Comparison of ENCODE assay signal across 1 cellular context in the genomic region with DNA sequence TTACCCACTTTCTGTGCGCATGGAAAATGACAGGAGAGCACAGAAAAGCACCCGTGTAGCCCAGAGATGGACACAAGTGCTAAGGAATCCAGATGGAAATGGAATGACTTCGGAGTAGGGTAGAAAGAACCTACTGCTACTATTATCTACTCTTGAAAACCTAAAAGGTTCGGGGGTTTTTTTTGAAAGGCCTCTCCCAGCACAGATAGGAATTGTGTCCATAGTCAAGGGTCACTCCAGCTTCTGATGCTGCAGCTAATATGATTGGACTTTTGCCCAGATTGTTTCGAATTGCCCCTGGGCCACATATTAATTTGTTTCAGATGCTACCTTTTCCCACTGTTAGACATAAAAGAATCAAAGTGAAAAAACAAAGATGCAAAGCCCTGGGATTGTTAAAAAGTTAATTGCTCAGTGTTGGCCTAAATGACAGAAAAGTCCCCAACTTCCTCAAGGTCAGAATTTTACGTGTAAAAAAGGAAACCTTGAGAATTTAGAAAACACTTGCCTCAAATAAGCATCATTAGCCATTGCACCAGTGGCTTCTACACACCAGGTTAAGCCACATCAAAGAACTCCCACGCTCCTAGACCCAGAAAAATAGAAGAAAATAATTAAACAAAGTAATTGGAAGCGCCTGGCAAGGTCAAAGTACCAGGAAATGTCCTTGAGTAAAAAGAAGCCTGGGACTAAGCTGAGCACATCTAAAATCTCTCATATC.
TF ChIP-seq lines count a peak whose summit lies in the region.

No MANE protein-coding gene starts in this region.

TF ChIP-seq in GM12878, 131 proteins besides CTCF, POLR2A, EP300 and RAD21 (continued from another document):
- peak; percentile 92 for TF ChIP-seq MTA2 (IDR thresholded peaks at IDR 0.05; ENCODE audit: low read depth)
- peak in 1 of 2 experiments; percentile 30; a peak in 2 of 4 replicates for TF ChIP-seq IKZF2 (IDR thresholded peaks at IDR 0.05)
- TF ChIP-seq NR2C1 (IDR thresholded peaks at IDR 0.05) = no peak
- peak; percentile 26; the same call in 1 of the 2 replicates for TF ChIP-seq BCL11A (IDR thresholded peaks at IDR 0.05; ENCODE audit: low read depth, low read length)
- no peak for TF ChIP-seq ATF7 (IDR thresholded peaks at IDR 0.05; ENCODE audit: low read depth)
- TF ChIP-seq JUND (IDR thresholded peaks at IDR 0.05; ENCODE audit: low read depth, low read length) = no peak
- no peak for TF ChIP-seq RB1 (IDR thresholded peaks at IDR 0.05; ENCODE audit: borderline replicate concordance)
- TF ChIP-seq CHD1 (IDR thresholded peaks at IDR 0.05; ENCODE audit: low read depth, low read length) = no peak
- no peak for TF ChIP-seq POU2F2 (IDR thresholded peaks at IDR 0.05; ENCODE audit: borderline replicate concordance, low read depth, low read length)
